Comparison of ENCODE assay signal across 18 cellular contexts in genomic region chr18:69795785-69796184, GRCh38.
DNase-seq lines count a peak whose midpoint lies in the region; ATAC-seq and TF ChIP-seq lines count a peak whose summit lies in the region.
"Had no signal": no experiment of that assay in that cellular context is flagged by ENCODE, and none has a peak within 500 bp of the region (broad histone marks: within the 10 kb centered on the region; RNA-seq: fewer than 3 reads in every experiment).

No MANE protein-coding gene starts in this region.

- peak overlapping the region; percentile 85 for H3K27ac Mint-ChIP-seq in osteocyte (ENCODE audit: unreplicated experiment)
- H3K27ac Mint-ChIP-seq in stimulated activated effector memory CD8-positive, alpha-beta T cell treated with anti-CD3 and anti-CD28 coated beads, Interleukin-12 subunit alpha, Interleukin-12 subunit beta, amount 100 ng/mL, for 72 hours, result no peak overlapping the region
- H3K27ac Mint-ChIP-seq: activated B cell treated with CpG ODN at 0.5 μM for 24 hours, immature natural killer cell had no signal

- no peak for ATAC-seq in stimulated activated effector memory CD8-positive, alpha-beta T cell treated with anti-CD3 and anti-CD28 coated beads, Interleukin-12 subunit alpha, Interleukin-12 subunit beta, amount 100 ng/mL, for 72 hours

- peaks cover 19% of the 10 kb centered on the region for H3K4me1 Mint-ChIP-seq in osteocyte (ENCODE audit: unreplicated experiment)
- H3K4me1 Mint-ChIP-seq in stimulated activated effector memory CD8-positive, alpha-beta T cell treated with anti-CD3 and anti-CD28 coated beads, Interleukin-12 subunit alpha, Interleukin-12 subunit beta, amount 100 ng/mL, for 72 hours, result no peaks in the 10 kb centered on the region
- H3K4me1 Mint-ChIP-seq: activated B cell treated with CpG ODN at 0.5 μM for 24 hours; CD8-positive, alpha-beta memory T cell; immature natural killer cell had no signal

- H3K36me3 Mint-ChIP-seq in osteocyte (ENCODE audit: unreplicated experiment), result no peaks in the 10 kb centered on the region
- H3K36me3 Mint-ChIP-seq in stimulated activated effector memory CD8-positive, alpha-beta T cell treated with anti-CD3 and anti-CD28 coated beads, Interleukin-12 subunit alpha, Interleukin-12 subunit beta, amount 100 ng/mL, for 72 hours, result peaks cover 11% of the 10 kb centered on the region

- intact Hi-C loops in colonic mucosa (cut with DNase I), result no loop called here

- no peak overlapping the region for H3K4me3 Mint-ChIP-seq in osteocyte (ENCODE audit: unreplicated experiment)
- no peak overlapping the region for H3K4me3 Mint-ChIP-seq in stimulated activated effector memory CD8-positive, alpha-beta T cell treated with anti-CD3 and anti-CD28 coated beads, Interleukin-12 subunit alpha, Interleukin-12 subunit beta, amount 100 ng/mL, for 72 hours
- H3K4me3 Mint-ChIP-seq: activated B cell treated with CpG ODN at 0.5 μM for 24 hours; CD8-positive, alpha-beta memory T cell; immature natural killer cell had no signal

- H3K36me3 ChIP-seq in colonic mucosa, result no peaks in the 10 kb centered on the region
- H3K36me3 ChIP-seq: brain microvascular endothelial cell, stomach, vagina had no signal

- H3K27ac ChIP-seq in colonic mucosa, result no peak overlapping the region
- H3K27ac ChIP-seq: brain microvascular endothelial cell, parathyroid adenoma, stomach, vagina had no signal

- H3K9ac ChIP-seq in colonic mucosa (ENCODE audit: low read depth in 2 of 2, low read length in 2 of 2), result no peak overlapping the region
- H3K9ac ChIP-seq: parathyroid adenoma had no signal

- no peak for TF ChIP-seq CTCF in epithelial cell of esophagus (IDR thresholded peaks at IDR 0.05; ENCODE audit: insufficient read depth, low read depth, low read length, missing control alignments)
- TF ChIP-seq CTCF in osteocyte (IDR thresholded peaks at IDR 0.05), result no peak
- TF ChIP-seq CTCF in colonic mucosa (IDR thresholded peaks at IDR 0.05), result no peak

- H3K27me3 Mint-ChIP-seq in osteocyte (ENCODE audit: unreplicated experiment), result no peaks in the 10 kb centered on the region
- H3K27me3 Mint-ChIP-seq: activated B cell treated with CpG ODN at 0.5 μM for 24 hours; CD8-positive, alpha-beta memory T cell had no signal

- H3K9me3 Mint-ChIP-seq in osteocyte (ENCODE audit: unreplicated experiment), result peaks cover 10% of the 10 kb centered on the region
- H3K9me3 Mint-ChIP-seq in stimulated activated effector memory CD8-positive, alpha-beta T cell treated with anti-CD3 and anti-CD28 coated beads, Interleukin-12 subunit alpha, Interleukin-12 subunit beta, amount 100 ng/mL, for 72 hours, result no peaks in the 10 kb centered on the region
- H3K9me3 Mint-ChIP-seq: CD8-positive, alpha-beta memory T cell had no signal

- no peak overlapping the region for H3K4me3 ChIP-seq in epithelial cell of esophagus (ENCODE audit: low read length)
- no peak overlapping the region for H3K4me3 ChIP-seq in colonic mucosa
- H3K4me3 ChIP-seq: stomach, vagina had no signal

- H3K27me3 ChIP-seq in colonic mucosa, result no peaks in the 10 kb centered on the region
- H3K27me3 ChIP-seq: brain microvascular endothelial cell, stomach, vagina had no signal

- no peaks in the 10 kb centered on the region for H3K4me1 ChIP-seq in colonic mucosa
- H3K4me1 ChIP-seq: parathyroid adenoma, vagina had no signal

- no peaks in the 10 kb centered on the region for H3K9me3 ChIP-seq in colonic mucosa
- H3K9me3 ChIP-seq: stomach, vagina had no signal

- DNase-seq in EH (ENCODE audit: low read depth) (peak; percentile 59), NCI-H69 (lab: John Stamatoyannopoulos, UW) (peak; percentile 81), epithelial cell of esophagus (ENCODE audit: low read depth) (peak; percentile 38), osteocyte (ENCODE audit: extremely low spot score, unreplicated experiment) (no peak), SW480 (ENCODE audit: low spot score) (no peak), colonic mucosa (no peak)
- DNase-seq in stimulated activated effector memory CD8-positive, alpha-beta T cell treated with anti-CD3 and anti-CD28 coated beads, Interleukin-12 subunit alpha, Interleukin-12 subunit beta, amount 100 ng/mL, for 72 hours (ENCODE audit: low spot score in 2 of 2), result no peak
- DNase-seq: activated B cell treated with CpG ODN at 0.5 μM for 24 hours; activated naive CD4-positive, alpha-beta T cell; brain microvascular endothelial cell; CD8-positive, alpha-beta memory T cell; immature natural killer cell; midbrain; NCI-H2029; stimulated activated CD4-positive, alpha-beta T cell treated with anti-CD3 and anti-CD28 coated beads, Interleukin-12 subunit alpha, Interleukin-12 subunit beta, amount 100 ng/mL, for 4 hours; stomach had no signal

Comparison
In these comparisons a context has a peak if more than half of its experiments do, and no peak if none do; other contexts are left out.
1. DNase-seq: peak in EH (single experiment), NCI-H69 (single experiment) and epithelial cell of esophagus (single experiment); none in osteocyte (single experiment), SW480 (single experiment), colonic mucosa (single experiment) and stimulated activated effector memory CD8-positive, alpha-beta T cell treated with anti-CD3 and anti-CD28 coated beads, Interleukin-12 subunit alpha, Interleukin-12 subunit beta, amount 100 ng/mL, for 72 hours (0 of 2).